ENCODE assay signal across 21 cellular contexts in the genomic region with DNA sequence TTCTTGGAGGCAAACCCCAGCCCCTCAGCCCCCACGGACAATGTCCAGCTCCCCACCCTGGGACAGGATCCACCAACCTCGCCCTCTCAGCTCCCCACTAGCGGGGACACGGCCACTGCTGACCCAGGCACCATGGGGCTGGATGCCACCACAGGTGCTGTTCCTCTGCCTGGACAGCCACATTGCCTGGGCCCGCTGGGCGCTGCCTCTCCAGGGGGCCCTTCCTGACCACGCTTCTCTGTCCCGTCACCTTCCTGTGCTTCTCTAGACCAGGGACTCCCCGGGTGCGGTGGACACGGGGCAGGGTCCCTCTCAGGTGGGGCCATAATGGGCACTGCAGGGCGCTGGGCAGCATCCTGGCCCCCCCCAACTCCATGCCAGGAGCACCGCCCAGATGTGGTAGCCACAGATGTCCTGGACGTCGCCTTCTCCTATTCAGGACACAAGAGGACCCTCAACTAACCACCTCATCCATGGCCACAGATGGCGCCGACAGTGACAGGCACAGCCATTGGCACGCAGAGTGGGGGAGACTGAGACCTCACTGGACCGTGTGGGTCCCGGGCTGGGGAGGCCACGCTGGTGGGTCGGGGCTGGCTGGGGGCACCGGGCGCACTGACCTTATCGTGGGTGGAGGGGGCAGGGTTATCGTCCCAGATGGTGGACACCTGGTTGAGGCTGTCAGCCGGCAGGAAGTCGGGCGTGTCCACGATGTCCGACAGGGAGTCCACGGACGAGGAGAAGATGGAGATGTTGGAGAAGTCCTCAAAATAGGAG. TPM values are rescaled to one million over a fixed set of nuclear protein-coding genes. Genes with fewer than 3 reads are reported as not detected.
DNase-seq lines count a peak whose midpoint lies in the region; ATAC-seq and FAIRE-seq lines count a peak whose summit lies in the region.
"Had no signal": no experiment of that assay in that cellular context is flagged by ENCODE, and none has a peak within 500 bp of the region (broad histone marks: within the 10 kb centered on the region; RNA-seq: fewer than 3 reads in every experiment).

No MANE protein-coding gene starts in this region.

- H4K91ac ChIP-seq in mesenchymal stem cell (ENCODE audit: low read length): peak overlapping the region; percentile 11

- H3K4me1 ChIP-seq in mesenchymal stem cell (ENCODE audit: control insufficient read depth, insufficient read depth, low read depth, low read length): peaks cover 65% of the 10 kb centered on the region

- no peak overlapping the region for H2AFZ ChIP-seq in mesenchymal stem cell (ENCODE audit: low read depth, low read length)

- FAIRE-seq in frontal cortex (lab: Jason Lieb, UNC): no peak
- FAIRE-seq: GM12878 had no signal

- H3K36me3 ChIP-seq in mesenchymal stem cell (ENCODE audit: control insufficient read depth in 1 of 2, insufficient read depth in 2 of 2, low read depth in 1 of 2, low read length in 2 of 2): peaks cover 71 to 72% of the 10 kb centered on the region in 2 experiments
- H3K36me3 ChIP-seq: ovary had no signal

- peaks cover 41% of the 10 kb centered on the region for H3K4me1 Mint-ChIP-seq in stimulated activated naive CD8-positive, alpha-beta T cell treated with anti-CD3 and anti-CD28 coated beads, Interleukin-15, amount 100 ng/mL, for 72 hours
- peaks cover 4% of the 10 kb centered on the region for H3K4me1 Mint-ChIP-seq in activated T-helper 17 cell treated with anti-CD3 and anti-CD28 coated beads, Interleukin-2, amount 50 U/mL, for 72 hours

- H2BK15ac ChIP-seq in mesenchymal stem cell (ENCODE audit: low read depth, poor library complexity, severe bottlenecking): no peak overlapping the region

- no peak overlapping the region for H3K9ac ChIP-seq in mesenchymal stem cell (ENCODE audit: low read length)

- no peak overlapping the region for H3K23ac ChIP-seq in mesenchymal stem cell (ENCODE audit: low read length in 2 of 2)

- H3K79me1 ChIP-seq in mesenchymal stem cell (replicated peaks; ENCODE audit: low read length, poor library complexity, severe bottlenecking): peaks cover 30% of the 10 kb centered on the region

- no peaks in the 10 kb centered on the region for H3K9me3 Mint-ChIP-seq in stimulated activated naive CD8-positive, alpha-beta T cell treated with anti-CD3 and anti-CD28 coated beads, Interleukin-15, amount 100 ng/mL, for 72 hours
- H3K9me3 Mint-ChIP-seq in activated T-helper 17 cell treated with anti-CD3 and anti-CD28 coated beads, Interleukin-2, amount 50 U/mL, for 72 hours: no peaks in the 10 kb centered on the region
- H3K9me3 Mint-ChIP-seq: naive B cell; T-helper 1 cell treated with Interleukin-12 subunit alpha and Interleukin-12 subunit beta and Interleukin-4 antibody, amounts not matched to agents 30 μg/mL and 1 μg/mL, for 36 hours had no signal

- no peak overlapping the region for H2AK5ac ChIP-seq in mesenchymal stem cell (ENCODE audit: low read length, severe bottlenecking)

- 97% methylated on average over 33 of the region's 33 CpGs for WGBS in mesenchymal stem cell

- no peak overlapping the region for H2BK12ac ChIP-seq in mesenchymal stem cell (ENCODE audit: low read length in 2 of 2)

- peak overlapping the region; percentile 25 to 54 for H3K27ac Mint-ChIP-seq in stimulated activated naive CD8-positive, alpha-beta T cell treated with anti-CD3 and anti-CD28 coated beads, Interleukin-15, amount 100 ng/mL, for 72 hours
- H3K27ac Mint-ChIP-seq in activated T-helper 17 cell treated with anti-CD3 and anti-CD28 coated beads, Interleukin-2, amount 50 U/mL, for 72 hours: peak overlapping the region; percentile 68
- H3K27ac Mint-ChIP-seq: T-helper 1 cell treated with Interleukin-12 subunit alpha and Interleukin-12 subunit beta and Interleukin-4 antibody, amounts not matched to agents 30 μg/mL and 1 μg/mL, for 36 hours had no signal

- no peak overlapping the region for H3K4me3 ChIP-seq in mesenchymal stem cell (ENCODE audit: insufficient read depth in 1 of 2, low read depth in 1 of 2, low read length in 2 of 2)
- H3K4me3 ChIP-seq: coronary artery, GM12878, ovary had no signal

- no peaks in the 10 kb centered on the region for H3K27me3 Mint-ChIP-seq in stimulated activated naive CD8-positive, alpha-beta T cell treated with anti-CD3 and anti-CD28 coated beads, Interleukin-15, amount 100 ng/mL, for 72 hours
- H3K27me3 Mint-ChIP-seq in activated T-helper 17 cell treated with anti-CD3 and anti-CD28 coated beads, Interleukin-2, amount 50 U/mL, for 72 hours: no peaks in the 10 kb centered on the region
- H3K27me3 Mint-ChIP-seq: naive B cell had no signal

- H2BK5ac ChIP-seq in mesenchymal stem cell (ENCODE audit: low read depth, low read length, poor library complexity, severe bottlenecking): no peak overlapping the region

- no peak overlapping the region for H3K27ac ChIP-seq in mesenchymal stem cell (ENCODE audit: low read length, poor library complexity, severe bottlenecking)
- H3K27ac ChIP-seq: ovary, VCaP had no signal

- no peak overlapping the region for H3K14ac ChIP-seq in mesenchymal stem cell (ENCODE audit: low read length in 2 of 2)

- H3K36me3 Mint-ChIP-seq in activated T-helper 17 cell treated with anti-CD3 and anti-CD28 coated beads, Interleukin-2, amount 50 U/mL, for 72 hours (ENCODE audit: low read depth): peaks cover 85% of the 10 kb centered on the region
- H3K36me3 Mint-ChIP-seq: naive B cell had no signal

- ATAC-seq in stimulated activated naive CD8-positive, alpha-beta T cell treated with anti-CD3 and anti-CD28 coated beads, Interleukin-15, amount 100 ng/mL, for 72 hours: no peak
- no peak for ATAC-seq in stimulated activated naive CD8-positive, alpha-beta T cell treated with anti-CD3 and anti-CD28 coated beads, Interleukin-15, Interleukin-2, amounts not matched to agents 100 U/mL and 50 U/mL, for 24 hours
- no peak for ATAC-seq in activated T-helper 17 cell treated with anti-CD3 and anti-CD28 coated beads, Interleukin-2, amount 50 U/mL, for 72 hours (replicated peaks)
- ATAC-seq in HG03039 (IDR thresholded peaks at IDR 0.05; ENCODE audit: unreplicated experiment): no peak
- ATAC-seq: GM12878, left colon, right cardiac atrium had no signal

- no peak overlapping the region for H3K4me3 Mint-ChIP-seq in stimulated activated naive CD8-positive, alpha-beta T cell treated with anti-CD3 and anti-CD28 coated beads, Interleukin-15, amount 100 ng/mL, for 72 hours
- H3K4me3 Mint-ChIP-seq in activated T-helper 17 cell treated with anti-CD3 and anti-CD28 coated beads, Interleukin-2, amount 50 U/mL, for 72 hours: peak overlapping the region; percentile 61
- H3K4me3 Mint-ChIP-seq: T-helper 1 cell treated with Interleukin-12 subunit alpha and Interleukin-12 subunit beta and Interleukin-4 antibody, amounts not matched to agents 30 μg/mL and 1 μg/mL, for 36 hours had no signal

- DNase-seq in stimulated activated naive CD8-positive, alpha-beta T cell treated with anti-CD3 and anti-CD28 coated beads, Interleukin-15, amount 100 ng/mL, for 72 hours: no peak
- no peak for DNase-seq in stimulated activated naive CD8-positive, alpha-beta T cell treated with anti-CD3 and anti-CD28 coated beads, Interleukin-15, Interleukin-2, amounts not matched to agents 100 U/mL and 50 U/mL, for 24 hours
- DNase-seq in mesenchymal stem cell (no peak), cerebellar nuclear complex (lab: John Stamatoyannopoulos, UW) (no peak), frontal cortex (ENCODE audit: low spot score in 2 of 2) (no peak)
- DNase-seq: brain microvascular endothelial cell, DND-41, HCEC 1CT, KBM-7, left colon, naive B cell, NCI-H1436, NCI-H510A, ovary had no signal

- no peak overlapping the region for H2BK120ac ChIP-seq in mesenchymal stem cell (ENCODE audit: low read depth, low read length)

- H3K18ac ChIP-seq in mesenchymal stem cell (ENCODE audit: low read depth in 1 of 2, low read length in 2 of 2): no peak overlapping the region

- no peaks in the 10 kb centered on the region for H3K9me3 ChIP-seq in mesenchymal stem cell (ENCODE audit: control insufficient read depth, low read length)
- H3K9me3 ChIP-seq: ovary had no signal

- H3K4me2 ChIP-seq in mesenchymal stem cell (ENCODE audit: low read length, poor library complexity, severe bottlenecking): no peak overlapping the region

- no peak overlapping the region for H3K4ac ChIP-seq in mesenchymal stem cell (ENCODE audit: low read depth in 1 of 2, low read length in 2 of 2)

- H4K8ac ChIP-seq in mesenchymal stem cell (ENCODE audit: low read length): peak overlapping the region; percentile 27

- H3K27me3 ChIP-seq in mesenchymal stem cell (ENCODE audit: control insufficient read depth in 1 of 2, insufficient read depth in 1 of 2, low read length in 2 of 2): no peaks in the 10 kb centered on the region
- H3K27me3 ChIP-seq: brain microvascular endothelial cell, ovary had no signal

RNA-seq across cellular contexts. Expression of a gene that starts 23.4 kb away (rescaled TPM):
- total RNA-seq in activated T-helper 17 cell treated with anti-CD3 and anti-CD28 coated beads, Interleukin-2, amount 50 U/mL, for 72 hours: 100 to 1,000 TPM; 110 to 170 TPM
- 676 TPM for polyA plus RNA-seq in mesenchymal stem cell (2013, experiment 1 of 2)
- 686 TPM for polyA plus RNA-seq in mesenchymal stem cell (2013, experiment 2 of 2)
- total RNA-seq in frontal cortex: 150 TPM

RNA-seq across cellular contexts. Expression of a gene that starts 32.0 kb away (rescaled TPM):
- 100 to 1,000 TPM; 155 to 248 TPM for total RNA-seq in activated T-helper 17 cell treated with anti-CD3 and anti-CD28 coated beads, Interleukin-2, amount 50 U/mL, for 72 hours
- polyA plus RNA-seq in mesenchymal stem cell (2013, experiment 1 of 2): 152 TPM
- polyA plus RNA-seq in mesenchymal stem cell (2013, experiment 2 of 2): 153 TPM
- total RNA-seq in frontal cortex: 35.5 TPM

RNA-seq across cellular contexts. Expression of a gene that starts 46.9 kb away (rescaled TPM):
- total RNA-seq in activated T-helper 17 cell treated with anti-CD3 and anti-CD28 coated beads, Interleukin-2, amount 50 U/mL, for 72 hours: 100 to 1,000 TPM; 119 to 139 TPM
- polyA plus RNA-seq in mesenchymal stem cell (2013, experiment 1 of 2): 32.3 TPM
- 31.7 TPM for polyA plus RNA-seq in mesenchymal stem cell (2013, experiment 2 of 2)
- 4.1 TPM for total RNA-seq in frontal cortex

Comparison
In these comparisons a context has a peak if more than half of its experiments do, and no peak if none do; other contexts are left out.
1. RNA of a gene that starts 46.9 kb away (total RNA-seq): 119 to 139 TPM in activated T-helper 17 cell treated with anti-CD3 and anti-CD28 coated beads, Interleukin-2, amount 50 U/mL, for 72 hours; 4.1 TPM in frontal cortex (single experiment); every median in the first group is over 10 times any median in the second.